11 cellular contexts compared by ENCODE assay signal in the genomic region with DNA sequence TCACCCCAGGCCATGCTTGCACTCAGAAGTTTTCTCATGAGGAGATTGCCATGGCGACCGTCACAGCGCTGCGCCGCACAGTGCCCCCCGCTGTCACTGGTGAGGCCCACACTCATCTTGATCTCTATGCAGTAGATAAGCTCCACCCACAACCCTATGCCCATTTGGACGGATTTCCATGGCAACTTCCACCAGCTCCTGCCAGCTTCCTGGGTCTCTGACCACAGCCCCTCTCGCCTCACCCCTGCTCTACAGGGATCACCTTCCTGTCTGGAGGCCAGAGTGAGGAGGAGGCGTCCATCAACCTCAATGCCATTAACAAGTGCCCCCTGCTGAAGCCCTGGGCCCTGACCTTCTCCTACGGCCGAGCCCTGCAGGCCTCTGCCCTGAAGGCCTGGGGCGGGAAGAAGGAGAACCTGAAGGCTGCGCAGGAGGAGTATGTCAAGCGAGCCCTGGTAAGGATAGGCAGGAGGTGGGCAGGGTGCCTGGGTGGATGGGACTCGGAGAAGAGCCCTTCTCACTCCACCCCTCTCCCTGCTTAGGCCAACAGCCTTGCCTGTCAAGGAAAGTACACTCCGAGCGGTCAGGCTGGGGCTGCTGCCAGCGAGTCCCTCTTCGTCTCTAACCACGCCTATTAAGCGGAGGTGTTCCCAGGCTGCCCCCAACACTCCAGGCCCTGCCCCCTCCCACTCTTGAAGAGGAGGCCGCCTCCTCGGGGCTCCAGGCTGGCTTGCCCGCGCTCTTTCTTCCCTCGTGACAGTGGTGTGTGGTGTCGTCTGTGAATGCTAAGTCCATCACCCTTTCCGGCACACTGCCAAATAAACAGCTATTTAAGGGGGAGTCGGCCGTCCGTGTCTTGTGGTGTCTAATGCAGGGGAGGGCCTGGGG. TPM values are rescaled to one million over a fixed set of nuclear protein-coding genes. Genes with fewer than 3 reads are reported as not detected.
DNase-seq lines count a peak whose midpoint lies in the region; ATAC-seq, FAIRE-seq and TF ChIP-seq lines count a peak whose summit lies in the region.
"Had no signal": no experiment of that assay in that cellular context is flagged by ENCODE, and none has a peak within 500 bp of the region (broad histone marks: within the 10 kb centered on the region; RNA-seq: fewer than 3 reads in every experiment).

No MANE protein-coding gene starts in this region.

- peak overlapping the region; percentile 86 to 93; a peak in 3 of 4 replicates for H3K9ac ChIP-seq in K562 (ENCODE audit: insufficient read depth in 1 of 2, low read depth in 2 of 2, low read length in 2 of 2)

- no peak for TF ChIP-seq EP300 in K562 (IDR thresholded peaks at IDR 0.05; ENCODE audit: low read length)

- H3K36me3 ChIP-seq in GM23338 (ENCODE audit: insufficient read depth): peaks cover 33% of the 10 kb centered on the region
- peaks cover 64% of the 10 kb centered on the region for H3K36me3 ChIP-seq in K562 (ENCODE audit: control insufficient read depth, insufficient read depth, low read length)

- no peaks in the 10 kb centered on the region for H3K9me2 ChIP-seq in GM23338 (ENCODE audit: insufficient read depth)

- TF ChIP-seq RAD21 in K562 (CRISPR knock-in tag; conservative IDR thresholded peaks at IDR 0.05 in 1 of 2, IDR thresholded peaks at IDR 0.05 in 1 of 2): no peak

- H3K4me3 Mint-ChIP-seq in GM23338 (no peak overlapping the region), mesothelial cell of epicardium (no peak overlapping the region)
- H3K4me3 Mint-ChIP-seq: memory B cell had no signal

- peaks cover 5% of the 10 kb centered on the region for H3K4me1 ChIP-seq in GM23338 (ENCODE audit: insufficient read depth)
- H3K4me1 ChIP-seq in K562 (replicated peaks in 1 of 2; ENCODE audit: control insufficient read depth in 2 of 2, insufficient read depth in 2 of 2, low read length in 2 of 2): peaks cover 38 to 51% of the 10 kb centered on the region in 2 experiments

- DNase-seq in GM23338 (ENCODE audit: low spot score) (no peak), K562 (ENCODE audit: extremely low read depth in 1 of 4, low spot score in 3 of 4) (peak in 1 of 4 experiments; percentile 42), mesothelial cell of epicardium (ENCODE audit: low spot score in 2 of 2, unreplicated experiment in 2 of 2) (no peak), DMS79 (lab: John Stamatoyannopoulos, UW) (no peak), GM10266 (ENCODE audit: extremely low spot score) (no peak), ureter (ENCODE audit: low spot score) (no peak)

- H3K27ac Mint-ChIP-seq in GM23338 (peak overlapping the region; percentile 66), mesothelial cell of epicardium (peak overlapping the region; percentile 71)
- H3K27ac Mint-ChIP-seq: memory B cell had no signal

- H3K4me1 Mint-ChIP-seq in GM23338 (peaks cover 12% of the 10 kb centered on the region), mesothelial cell of epicardium (peaks cover 32% of the 10 kb centered on the region)

- BruUV-seq in K562 (replicated peaks; lab: Mats Ljungman, UMichigan): no TSS peak

- peaks cover 64% of the 10 kb centered on the region for H3F3A ChIP-seq in GM23338 (replicated peaks; ENCODE audit: low read depth)

- H3K9me1 ChIP-seq in K562 (ENCODE audit: control insufficient read depth, insufficient read depth, low read length): peaks cover 17% of the 10 kb centered on the region

- H3K4me3 ChIP-seq in GM23338: no peak overlapping the region
- peak overlapping the region; percentile 32 for H3K4me3 ChIP-seq in K562

- peaks cover 25% of the 10 kb centered on the region for H3K27me3 Mint-ChIP-seq in GM23338 (ENCODE audit: insufficient read depth, low read depth, poor library complexity)
- H3K27me3 Mint-ChIP-seq in mesothelial cell of epicardium (ENCODE audit: low read depth): no peaks in the 10 kb centered on the region
- H3K27me3 Mint-ChIP-seq: memory B cell had no signal

- 63% methylated on average over 27 of the region's 31 CpGs for WGBS in K562 (ENCODE audit: insufficient coverage, low coverage, missing lambda C conversion rate)

- TF ChIP-seq POLR2A in K562 (conservative IDR thresholded peaks at IDR 0.05): no peak

- H3K27me3 ChIP-seq in GM23338 (ENCODE audit: insufficient read depth): no peaks in the 10 kb centered on the region
- H3K27me3 ChIP-seq in K562 (ENCODE audit: control insufficient read depth in 2 of 2, insufficient read depth in 2 of 2, low read length in 2 of 2): no peaks in the 10 kb centered on the region

- ATAC-seq in GM23338 (no peak), K562 (no peak), HG02981 (IDR thresholded peaks at IDR 0.05; ENCODE audit: unreplicated experiment) (no peak)

- H3K9me3 ChIP-seq in K562 (replicated peaks; ENCODE audit: control insufficient read depth, insufficient read depth, low read depth, low read length): no peaks in the 10 kb centered on the region

- no peak overlapping the region for H3K4me2 ChIP-seq in GM23338
- H3K4me2 ChIP-seq in K562 (ENCODE audit: insufficient read depth, low read length): peak overlapping the region; percentile 79

- FAIRE-seq in K562 (lab: Jason Lieb, UNC): no peak
- FAIRE-seq: G401.6 had no signal

- POLR2A ChIA-PET in K562 (lab: Yijun Ruan, JAX): interaction anchor here (1.9 kb wide), 1 partner anchor 22 kb away, joined by 9 read pairs; a partner anchor contains a TSS

- H3K9me3 Mint-ChIP-seq in GM23338 (no peaks in the 10 kb centered on the region), mesothelial cell of epicardium (no peaks in the 10 kb centered on the region)
- H3K9me3 Mint-ChIP-seq: memory B cell had no signal

- H2AFZ ChIP-seq in GM23338 (no peak overlapping the region), K562 (ENCODE audit: low read depth, low read length) (no peak overlapping the region)

- H3K27ac ChIP-seq in 22Rv1: 0 out of 2 replicates have a peak overlapping the region, but pooled peaks have one; percentile 33
- no peak overlapping the region for H3K27ac ChIP-seq in GM23338 (ENCODE audit: low read depth)
- H3K27ac ChIP-seq in K562 (ENCODE audit: extremely low read depth, low read depth, low read length): peak overlapping the region; percentile 55; the same call in 2 of the 3 replicates
- H3K27ac ChIP-seq: VCaP had no signal

- CTCF ChIA-PET in K562 (lab: Yijun Ruan, JAX; ENCODE audit: low intra/inter-chr PET ratio): no interaction called here

- H3K36me3 Mint-ChIP-seq in GM23338 (ENCODE audit: low read depth) (peaks cover 69% of the 10 kb centered on the region), mesothelial cell of epicardium (peaks cover 30% of the 10 kb centered on the region)

- in situ Hi-C loops in K562 (cut with MboI): no loop called here

- intact Hi-C loops in K562 (cut with micrococcal nuclease): loop anchor here (10.0 kb wide), 2 partner anchors 305 to 585 kb away; a partner anchor contains a TSS

- TF ChIP-seq CTCF in 22Rv1 (IDR thresholded peaks at IDR 0.05): no peak
- no peak for TF ChIP-seq CTCF in GM23338 (conservative IDR thresholded peaks at IDR 0.05; ENCODE audit: low read depth in 2 of 2)
- peak in 1 of 3 experiments; percentile 13; a peak in 1 of 6 replicates for TF ChIP-seq CTCF in K562 (IDR thresholded peaks at IDR 0.05 in 2 of 3, conservative IDR thresholded peaks at IDR 0.05 in 1 of 3; ENCODE audit: insufficient read depth in 2 of 3, low read depth in 1 of 3, low read length in 3 of 3)
- TF ChIP-seq CTCF in mesothelial cell of epicardium (IDR thresholded peaks at IDR 0.05; ENCODE audit: unreplicated experiment): no peak
- no peak for TF ChIP-seq CTCF in GM10266 (IDR thresholded peaks at IDR 0.05; ENCODE audit: control insufficient read depth, insufficient read depth, low read depth, missing control alignments)

- H3K79me2 ChIP-seq in GM23338 (replicated peaks; ENCODE audit: insufficient read depth) (peaks cover 36% of the 10 kb centered on the region), K562 (ENCODE audit: control insufficient read depth, insufficient read depth, low read length) (peaks cover 61% of the 10 kb centered on the region)

- H4K20me1 ChIP-seq in GM23338 (replicated peaks; ENCODE audit: insufficient read depth): peaks cover 42% of the 10 kb centered on the region
- H4K20me1 ChIP-seq in K562 (replicated peaks; ENCODE audit: control insufficient read depth, insufficient read depth, low read length): peaks cover 51% of the 10 kb centered on the region

RNA-seq across cellular contexts. Expression of a gene that starts 4.3 kb away (rescaled TPM):
- 1,113 and 1,306 TPM in 2 replicates for total RNA-seq in GM23338 (2014; rRNA removed; shearing (Covaris generic))
- 1,054 and 1,067 TPM in 2 replicates for polyA plus RNA-seq in GM23338 (2016; fragmentation: Nextera tagmentation; extraction: Ambion mirVana)
- 353 and 782 TPM in 2 replicates for total RNA-seq in K562 (2011; cell fraction: chromatin; rRNA removed; ENCODE audit: low replicate concordance)
- total RNA-seq in K562 (2011; cell fraction: nucleolus; rRNA removed): 1,073 and 1,081 TPM in 2 replicates
- total RNA-seq in K562 (2011; cell fraction: nucleoplasm; rRNA removed): 670 and 734 TPM in 2 replicates
- total RNA-seq in K562 (2014; rRNA removed): 1,524 and 2,127 TPM in 2 replicates
- 349 and 485 TPM in 2 replicates for total RNA-seq in K562 (2014; rRNA removed; fragmentation: Illumina TruSeq; extraction: Trizol)
- total RNA-seq in K562 (2015; rRNA removed; fragmentation: Illumina TruSeq; extraction: Trizol): 1,293 TPM in 2 replicates
- total RNA-seq in K562 (2021): 2,182 and 2,224 TPM in 2 replicates
- polyA plus RNA-seq in K562 (2011; rRNA removed): 1,608 and 2,690 TPM in 2 replicates
- 3,531 and 4,006 TPM in 2 replicates for polyA plus RNA-seq in K562 (2011; cell fraction: cytosol; rRNA removed)
- 1,789 and 1,816 TPM in 2 replicates for polyA plus RNA-seq in K562 (2011; cell fraction: nucleus; rRNA removed)
- polyA plus RNA-seq in K562 (2012): 2,117 and 3,116 TPM in 2 replicates
- polyA plus RNA-seq in K562 (2014; fragmentation: Illumina TruSeq; extraction: Trizol): 1,472 and 2,010 TPM in 2 replicates
- 100 to 1,000 TPM; 311 to 650 TPM for polyA plus RNA-seq in K562 (2014; fragmentation: Nextera tagmentation; extraction: Ambion mirVana)
- polyA plus RNA-seq in K562 (2014; rRNA removed): 1,079 and 1,272 TPM in 2 replicates
- 1,182 and 1,195 TPM in 2 replicates for polyA minus RNA-seq in K562 (2011; rRNA and poly(A)+ RNA removed)
- polyA minus RNA-seq in K562 (2011; cell fraction: cytosol; rRNA and poly(A)+ RNA removed): 2,149 and 3,513 TPM in 2 replicates
- 407 and 747 TPM in 2 replicates for polyA minus RNA-seq in K562 (2011; cell fraction: nucleus; rRNA and poly(A)+ RNA removed)
- 613 to 624 TPM (median 618 TPM) in 3 replicates for total RNA-seq in mesothelial cell of epicardium
- total RNA-seq in ureter: 1,279 TPM

RNA-seq across cellular contexts. Expression of a gene that starts 6.0 kb away (rescaled TPM):
- 108 and 120 TPM in 2 replicates for total RNA-seq in GM23338 (2014; rRNA removed; shearing (Covaris generic))
- 169 and 170 TPM in 2 replicates for polyA plus RNA-seq in GM23338 (2016; fragmentation: Nextera tagmentation; extraction: Ambion mirVana)
- 46.3 and 109 TPM in 2 replicates for total RNA-seq in K562 (2011; cell fraction: chromatin; rRNA removed; ENCODE audit: low replicate concordance)
- total RNA-seq in K562 (2011; cell fraction: nucleolus; rRNA removed): 90.3 and 97.7 TPM in 2 replicates
- total RNA-seq in K562 (2011; cell fraction: nucleoplasm; rRNA removed): 76.9 and 90.5 TPM in 2 replicates
- total RNA-seq in K562 (2014; rRNA removed): 131 and 171 TPM in 2 replicates
- 38.9 and 59.9 TPM in 2 replicates for total RNA-seq in K562 (2014; rRNA removed; fragmentation: Illumina TruSeq; extraction: Trizol)
- 107 and 115 TPM in 2 replicates for total RNA-seq in K562 (2015; rRNA removed; fragmentation: Illumina TruSeq; extraction: Trizol)
- total RNA-seq in K562 (2021): 158 TPM in 2 replicates
- 153 and 187 TPM in 2 replicates for polyA plus RNA-seq in K562 (2011; rRNA removed)
- 311 and 402 TPM in 2 replicates for polyA plus RNA-seq in K562 (2011; cell fraction: cytosol; rRNA removed)
- polyA plus RNA-seq in K562 (2011; cell fraction: nucleus; rRNA removed): 149 and 168 TPM in 2 replicates
- 161 and 166 TPM in 2 replicates for polyA plus RNA-seq in K562 (2012)
- polyA plus RNA-seq in K562 (2014; fragmentation: Illumina TruSeq; extraction: Trizol): 138 and 157 TPM in 2 replicates
- 10 to 100 TPM in 1 of 2 experiments, 1 to 10 TPM in 1; 3.5 to 10.7 TPM for polyA plus RNA-seq in K562 (2014; fragmentation: Nextera tagmentation; extraction: Ambion mirVana)
- polyA plus RNA-seq in K562 (2014; rRNA removed): 183 TPM in 2 replicates
- polyA minus RNA-seq in K562 (2011; rRNA and poly(A)+ RNA removed): 162 and 295 TPM in 2 replicates
- 136 and 139 TPM in 2 replicates for polyA minus RNA-seq in K562 (2011; cell fraction: cytosol; rRNA and poly(A)+ RNA removed)
- 23.2 and 36.2 TPM in 2 replicates for polyA minus RNA-seq in K562 (2011; cell fraction: nucleus; rRNA and poly(A)+ RNA removed)
- 102 to 107 TPM (median 105 TPM) in 3 replicates for total RNA-seq in mesothelial cell of epicardium
- total RNA-seq in ureter: 88.9 TPM

RNA-seq across cellular contexts. Expression of a gene that starts 21.9 kb away (rescaled TPM):
- 1.1 and 2.3 TPM in 2 replicates for total RNA-seq in GM23338 (2014; rRNA removed; shearing (Covaris generic))
- polyA plus RNA-seq in GM23338 (2016; fragmentation: Nextera tagmentation; extraction: Ambion mirVana) (1.9 and 2.4 TPM in 2 replicates), K562 (2011; rRNA removed) (0.07 and 0.16 TPM in 2 replicates), K562 (2014; fragmentation: Illumina TruSeq; extraction: Trizol) (0.30 and 0.31 TPM in 2 replicates), K562 (2014; fragmentation: Nextera tagmentation; extraction: Ambion mirVana) (not detected), K562 (2014; rRNA removed) (0.51 and 0.58 TPM in 2 replicates)
- total RNA-seq in K562 (2011; cell fraction: chromatin; rRNA removed; ENCODE audit: low replicate concordance): 0.55 and 0.69 TPM in 2 replicates
- total RNA-seq in K562 (2011; cell fraction: nucleolus; rRNA removed): 1.1 and 1.2 TPM in 2 replicates
- 0.73 and 1.1 TPM in 2 replicates for total RNA-seq in K562 (2011; cell fraction: nucleoplasm; rRNA removed)
- total RNA-seq in K562 (2014; rRNA removed) (0.09 and 0.73 TPM in 2 replicates), K562 (2014; rRNA removed; fragmentation: Illumina TruSeq; extraction: Trizol) (0.11 TPM in 1 of 2 replicates, not detected in the other), K562 (2015; rRNA removed; fragmentation: Illumina TruSeq; extraction: Trizol) (0.07 and 0.23 TPM in 2 replicates), K562 (2021) (0.18 and 0.51 TPM in 2 replicates), mesothelial cell of epicardium (2.3 to 2.7 TPM (median 2.4 TPM) in 3 replicates), ureter (8.9 TPM)
- 0.10 and 0.18 TPM in 2 replicates for polyA plus RNA-seq in K562 (2011; cell fraction: cytosol; rRNA removed)
- 0.88 and 0.97 TPM in 2 replicates for polyA plus RNA-seq in K562 (2011; cell fraction: nucleus; rRNA removed)
- polyA plus RNA-seq in K562 (2012): 0.22 and 0.51 TPM in 2 replicates
- polyA minus RNA-seq in K562 (2011; rRNA and poly(A)+ RNA removed): not detected in 2 replicates
- polyA minus RNA-seq in K562 (2011; cell fraction: cytosol; rRNA and poly(A)+ RNA removed): not detected in 2 replicates
- 0.22 and 0.54 TPM in 2 replicates for polyA minus RNA-seq in K562 (2011; cell fraction: nucleus; rRNA and poly(A)+ RNA removed)

RNA-seq across cellular contexts. Expression of a gene that starts 26.2 kb away (rescaled TPM):
- total RNA-seq in GM23338 (2014; rRNA removed; shearing (Covaris generic)): 21.8 and 27.8 TPM in 2 replicates
- polyA plus RNA-seq in GM23338 (2016; fragmentation: Nextera tagmentation; extraction: Ambion mirVana): 81.7 and 86.1 TPM in 2 replicates
- 14.3 and 26.4 TPM in 2 replicates for total RNA-seq in K562 (2011; cell fraction: chromatin; rRNA removed; ENCODE audit: low replicate concordance)
- 14.2 and 18.0 TPM in 2 replicates for total RNA-seq in K562 (2011; cell fraction: nucleolus; rRNA removed)
- total RNA-seq in K562 (2011; cell fraction: nucleoplasm; rRNA removed): 21.4 and 28.6 TPM in 2 replicates
- total RNA-seq in K562 (2014; rRNA removed): 3.0 and 4.6 TPM in 2 replicates
- total RNA-seq in K562 (2014; rRNA removed; fragmentation: Illumina TruSeq; extraction: Trizol): 1.0 and 1.8 TPM in 2 replicates
- total RNA-seq in K562 (2015; rRNA removed; fragmentation: Illumina TruSeq; extraction: Trizol): 1.1 and 1.3 TPM in 2 replicates
- total RNA-seq in K562 (2021): 5.7 and 6.7 TPM in 2 replicates
- 3.9 and 6.8 TPM in 2 replicates for polyA plus RNA-seq in K562 (2011; rRNA removed)
- 7.5 and 14.0 TPM in 2 replicates for polyA plus RNA-seq in K562 (2011; cell fraction: cytosol; rRNA removed)
- polyA plus RNA-seq in K562 (2011; cell fraction: nucleus; rRNA removed): 18.2 and 22.9 TPM in 2 replicates
- polyA plus RNA-seq in K562 (2012): 12.5 and 45.8 TPM in 2 replicates
- polyA plus RNA-seq in K562 (2014; fragmentation: Illumina TruSeq; extraction: Trizol): 2.9 and 4.4 TPM in 2 replicates
- polyA plus RNA-seq in K562 (2014; fragmentation: Nextera tagmentation; extraction: Ambion mirVana): under 1 TPM; 0.41 to 0.42 TPM
- 8.6 and 15.0 TPM in 2 replicates for polyA plus RNA-seq in K562 (2014; rRNA removed)
- polyA minus RNA-seq in K562 (2011; rRNA and poly(A)+ RNA removed): 1.0 and 1.5 TPM in 2 replicates
- polyA minus RNA-seq in K562 (2011; cell fraction: cytosol; rRNA and poly(A)+ RNA removed): 1.8 and 2.3 TPM in 2 replicates
- 2.4 and 4.3 TPM in 2 replicates for polyA minus RNA-seq in K562 (2011; cell fraction: nucleus; rRNA and poly(A)+ RNA removed)
- total RNA-seq in mesothelial cell of epicardium: 34.5 to 45.0 TPM (median 36.9 TPM) in 3 replicates
- total RNA-seq in ureter: 31.0 TPM

RNA-seq across cellular contexts. Expression of a gene that starts 38.7 kb away (rescaled TPM):
- total RNA-seq in GM23338 (2014; rRNA removed; shearing (Covaris generic)): 28.2 and 37.4 TPM in 2 replicates
- polyA plus RNA-seq in GM23338 (2016; fragmentation: Nextera tagmentation; extraction: Ambion mirVana): 14.2 and 16.3 TPM in 2 replicates
- total RNA-seq in K562 (2011; cell fraction: chromatin; rRNA removed; ENCODE audit: low replicate concordance): 0.35 and 1.1 TPM in 2 replicates
- 0.67 and 0.92 TPM in 2 replicates for total RNA-seq in K562 (2011; cell fraction: nucleolus; rRNA removed)
- total RNA-seq in K562 (2011; cell fraction: nucleoplasm; rRNA removed): 0.66 and 0.76 TPM in 2 replicates
- 0.08 and 0.23 TPM in 2 replicates for total RNA-seq in K562 (2014; rRNA removed)
- not detected in 2 replicates for total RNA-seq in K562 (2014; rRNA removed; fragmentation: Illumina TruSeq; extraction: Trizol)
- 0.19 TPM in 1 of 2 replicates, not detected in the other for total RNA-seq in K562 (2015; rRNA removed; fragmentation: Illumina TruSeq; extraction: Trizol)
- total RNA-seq in K562 (2021): 0.20 and 0.22 TPM in 2 replicates
- 0.10 and 0.84 TPM in 2 replicates for polyA plus RNA-seq in K562 (2011; rRNA removed)
- polyA plus RNA-seq in K562 (2011; cell fraction: cytosol; rRNA removed): 0.30 and 0.63 TPM in 2 replicates
- polyA plus RNA-seq in K562 (2011; cell fraction: nucleus; rRNA removed): 1.3 and 1.8 TPM in 2 replicates
- polyA plus RNA-seq in K562 (2012): 0.40 and 1.6 TPM in 2 replicates
- 0.47 and 0.52 TPM in 2 replicates for polyA plus RNA-seq in K562 (2014; fragmentation: Illumina TruSeq; extraction: Trizol)
- polyA plus RNA-seq in K562 (2014; fragmentation: Nextera tagmentation; extraction: Ambion mirVana): not detected
- polyA plus RNA-seq in K562 (2014; rRNA removed): 0.24 and 0.43 TPM in 2 replicates
- 0.33 TPM in 1 of 2 replicates, not detected in the other for polyA minus RNA-seq in K562 (2011; rRNA and poly(A)+ RNA removed)
- not detected in 2 replicates for polyA minus RNA-seq in K562 (2011; cell fraction: cytosol; rRNA and poly(A)+ RNA removed)
- 0.13 and 0.22 TPM in 2 replicates for polyA minus RNA-seq in K562 (2011; cell fraction: nucleus; rRNA and poly(A)+ RNA removed)
- total RNA-seq in mesothelial cell of epicardium: 0.55 to 1.1 TPM (median 0.72 TPM) in 3 replicates
- total RNA-seq in ureter: not detected
